ENCODE assay signal across 8 cellular contexts in the genomic region with DNA sequence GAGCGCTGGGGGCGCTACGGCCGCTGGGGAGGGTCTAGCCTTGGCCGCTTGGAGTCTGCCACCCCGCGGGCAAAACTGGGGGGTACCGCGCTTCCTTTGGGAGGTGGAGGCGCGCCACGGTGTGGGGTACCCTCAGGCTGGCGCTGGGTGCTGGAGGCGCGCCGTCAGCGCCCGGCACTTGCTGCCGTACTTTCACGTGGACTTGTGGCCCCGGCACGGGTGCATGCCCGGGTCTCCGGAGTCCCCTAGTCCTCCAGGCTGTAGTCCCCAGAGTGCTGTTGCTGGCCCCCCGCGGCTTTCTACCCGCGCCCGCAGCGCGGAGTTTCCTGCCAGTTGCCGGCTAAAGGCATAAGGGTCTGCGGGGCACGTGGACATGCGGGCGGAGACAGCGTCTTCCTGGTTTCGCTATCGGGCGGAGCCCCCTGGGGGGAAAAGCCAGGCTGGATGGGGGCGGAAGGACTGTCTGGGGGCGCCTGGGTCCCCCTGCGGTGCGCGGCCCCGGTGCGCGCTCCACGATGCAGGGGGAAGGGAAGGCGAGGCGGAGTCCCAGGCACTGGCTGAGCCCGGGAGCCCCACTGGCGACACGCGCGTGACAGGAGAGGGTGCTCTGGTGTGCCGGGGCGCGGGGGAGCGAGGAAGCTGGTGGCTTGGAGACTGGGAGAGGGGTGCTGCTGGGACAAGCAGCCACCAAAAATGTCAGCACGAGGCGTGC. TPM values are rescaled to one million over a fixed set of nuclear protein-coding genes. Genes with fewer than 3 reads are reported as not detected.
A peak's percentile ranks its signal among the peaks of the same experiment; 100 is the strongest.
DNase-seq lines count a peak whose midpoint lies in the region; ATAC-seq and TF ChIP-seq lines count a peak whose summit lies in the region.

No MANE protein-coding gene starts in this region.

- ATAC-seq in GM21717 (IDR thresholded peaks at IDR 0.05; ENCODE audit: unreplicated experiment), result peak; percentile 40
- peak; percentile 44 to 60 (median 50) for ATAC-seq in right lobe of liver

- WGBS in right lobe of liver (ENCODE audit: insufficient coverage, low coverage, low lambda C conversion rate, missing lambda C conversion rate), result 0% methylated on average over 1 of the region's 62 CpGs

- peaks cover 7% of the 10 kb centered on the region for H3K4me1 ChIP-seq in colonic mucosa
- H3K4me1 ChIP-seq in right lobe of liver, result peaks cover 0 to 34% (median 6%) of the 10 kb centered on the region in 4 donors

- H3K27me3 ChIP-seq in GM06990 (replicated peaks; ENCODE audit: control insufficient read depth, insufficient read depth, low read length) (no peaks in the 10 kb centered on the region), colonic mucosa (no peaks in the 10 kb centered on the region), right lobe of liver (no peaks in the 10 kb centered on the region)

- H3K27ac ChIP-seq in colonic mucosa (peak overlapping the region; percentile 92), right lobe of liver (peak overlapping the region; percentile 90 to 95 (median 91))

- peak overlapping the region; percentile 93 for H3K4me3 ChIP-seq in GM06990 (replicated peaks; ENCODE audit: low read depth, low read length)
- peak overlapping the region; percentile 75 for H3K4me3 ChIP-seq in colonic mucosa
- H3K4me3 ChIP-seq in right lobe of liver, result peak overlapping the region; percentile 87 to 95 (median 94)

- intact Hi-C loops in colonic mucosa (cut with DNase I) (no loop called here), right lobe of liver (cut with DNase I) (no loop called here)

- peak overlapping the region; percentile 89 to 95 for H3K9ac ChIP-seq in colonic mucosa (ENCODE audit: low read depth in 2 of 2, low read length in 2 of 2)

- H3K9me3 ChIP-seq in colonic mucosa (no peaks in the 10 kb centered on the region), right lobe of liver (no peaks in the 10 kb centered on the region)

- TF ChIP-seq POLR2A in right lobe of liver (IDR thresholded peaks at IDR 0.05), result no peak

- in situ Hi-C loops in KBM-7 (cut with MboI; ENCODE audit: low pct_unique_long_range_greater_than_20kb, low sequenced_read_pairs), result no loop called here

- no peaks in the 10 kb centered on the region; the same call in 1 of the 2 replicates for H3K36me3 ChIP-seq in GM06990 (ENCODE audit: control insufficient read depth, insufficient read depth, low read length)
- H3K36me3 ChIP-seq in colonic mucosa, result no peaks in the 10 kb centered on the region
- H3K36me3 ChIP-seq in right lobe of liver, result no peaks in the 10 kb centered on the region

- TF ChIP-seq CTCF in GM06990 (IDR thresholded peaks at IDR 0.05; ENCODE audit: insufficient read depth, low read length, poor library complexity, severe bottlenecking) (peak; percentile 35), colonic mucosa (IDR thresholded peaks at IDR 0.05) (no peak), right lobe of liver (IDR thresholded peaks at IDR 0.05) (no peak)

- DNase-seq in GM06990 (ENCODE audit: extremely low read depth, insufficient read length), result peak; percentile 84
- peak; percentile 74 for DNase-seq in KBM-7
- peak; percentile 19 to 40 for DNase-seq in activated CD4-positive, alpha-beta T cell treated with anti-CD3 and anti-CD28 coated beads for 24 hours (ENCODE audit: low read depth in 2 of 2)
- peak; percentile 70 for DNase-seq in colonic mucosa
- peak; percentile 64 to 73 (median 71) for DNase-seq in right lobe of liver
- DNase-seq in stimulated activated CD4-positive, alpha-beta T cell treated with anti-CD3 and anti-CD28 coated beads, TNF-alpha, amount 100 ng/mL, for 24 hours (ENCODE audit: low read depth in 3 of 3), result peak; percentile 7 to 52 (median 38)
- DNase-seq in DMS153 (lab: John Stamatoyannopoulos, UW), result no peak

RNA-seq across cellular contexts. Expression of gene PPARGC1B, which starts 0.7 kb away (rescaled TPM):
- total RNA-seq in colonic mucosa (10 to 100 TPM; 13.9 to 41.8 TPM), right lobe of liver (1 to 10 TPM; 2.3 to 7.5 (median 3.9) TPM)
